14 cellular contexts compared by ENCODE assay signal in the genomic region with DNA sequence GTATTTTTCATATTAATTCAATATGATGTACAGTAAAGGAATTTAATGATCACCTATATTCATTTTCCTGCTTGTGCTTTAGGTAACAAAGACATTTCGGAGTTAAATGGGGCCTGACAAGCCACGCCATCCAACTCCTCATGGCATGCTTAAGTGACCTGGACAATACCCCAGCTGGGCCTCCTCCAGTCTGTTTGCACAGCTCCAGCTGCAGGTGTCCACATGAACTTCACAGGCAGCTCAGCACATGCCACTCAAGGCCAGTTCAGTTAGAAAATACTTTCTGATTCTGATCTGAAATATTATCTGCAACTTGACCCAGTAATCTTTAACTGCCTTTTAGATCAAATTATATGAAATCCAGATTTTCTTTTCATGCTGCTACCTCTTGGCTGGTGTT.
DNase-seq lines count a peak whose midpoint lies in the region; ATAC-seq and TF ChIP-seq lines count a peak whose summit lies in the region.
"Had no signal": no experiment of that assay in that cellular context is flagged by ENCODE, and none has a peak within 500 bp of the region (broad histone marks: within the 10 kb centered on the region; RNA-seq: fewer than 3 reads in every experiment).

No MANE protein-coding gene starts in this region.

- no peak for TF ChIP-seq CTCF in HEK293 (tag by site-specific recombination; IDR thresholded peaks at IDR 0.05)
- no peak for TF ChIP-seq CTCF in hepatocyte (IDR thresholded peaks at IDR 0.05; ENCODE audit: poor library complexity)
- no peak for TF ChIP-seq CTCF in progenitor cell of endocrine pancreas (IDR thresholded peaks at IDR 0.05; ENCODE audit: unreplicated experiment)
- no peak for TF ChIP-seq CTCF in nephron progenitor cell (IDR thresholded peaks at IDR 0.05)

- H3K9me3 ChIP-seq in HEK293 (ENCODE audit: control insufficient read depth, insufficient read depth, low read depth, low read length) (no peaks in the 10 kb centered on the region), hepatocyte (ENCODE audit: low read depth) (no peaks in the 10 kb centered on the region)

- H3K27me3 Mint-ChIP-seq in progenitor cell of endocrine pancreas, result no peaks in the 10 kb centered on the region
- H3K27me3 Mint-ChIP-seq in activated CD4-positive, alpha-beta T cell treated with anti-CD3 and anti-CD28 coated beads for 36 hours, result no peaks in the 10 kb centered on the region
- no peaks in the 10 kb centered on the region for H3K27me3 Mint-ChIP-seq in nephron progenitor cell (ENCODE audit: low read depth, poor library complexity)
- H3K27me3 Mint-ChIP-seq: activated CD4-positive, alpha-beta memory T cell treated with anti-CD3 and anti-CD28 coated beads for 36 hours; activated naive CD8-positive, alpha-beta T cell treated with anti-CD3 and anti-CD28 coated beads, Interleukin-2, amount 50 U/mL, for 24 hours; natural killer cell treated with Interleukin-12 subunit alpha and Interleukin-12 subunit beta and Interleukin-15 and Interleukin-18, amount 100 ng/mL, for 72 hours had no signal

- CTCF ChIA-PET in HEK293 (lab: Yijun Ruan, JAX), result interaction anchor here (0.6 to 1.8 kb wide), 12 partner anchors 11 to 986 kb away, joined by 3 to 7 read pairs (median 4); no protein-coding TSS in a partner anchor
- CTCF ChIA-PET in activated CD4-positive, alpha-beta T cell treated with anti-CD3 and anti-CD28 coated beads for 36 hours (lab: Charles Lee), result interaction anchor here (0.5 to 2.1 kb wide), 11 partner anchors 10 to 438 kb away, joined by 3 to 13 read pairs (median 5); no protein-coding TSS in a partner anchor

- no peaks in the 10 kb centered on the region for H3K79me2 ChIP-seq in hepatocyte

- H2AFZ ChIP-seq in hepatocyte, result no peak overlapping the region

- POLR2A ChIA-PET in HEK293 (lab: Yijun Ruan, JAX), result no interaction called here
- POLR2A ChIA-PET in activated CD4-positive, alpha-beta T cell treated with anti-CD3 and anti-CD28 coated beads for 36 hours (lab: Charles Lee), result no interaction called here

- peak; percentile 95 for DNase-seq in NCI-H187 treated with DMSO at 0.1 percent for 48 hours (lab: John Stamatoyannopoulos, UW)
- peak; percentile 60 for DNase-seq in NCI-H510A treated with DMSO at 0.1 percent for 48 hours (lab: John Stamatoyannopoulos, UW)
- DNase-seq in hepatocyte (ENCODE audit: low spot score), result peak; percentile 51
- DNase-seq in progenitor cell of endocrine pancreas (ENCODE audit: low spot score, unreplicated experiment), result no peak
- DNase-seq in activated CD4-positive, alpha-beta T cell treated with anti-CD3 and anti-CD28 coated beads for 36 hours, result no peak
- DNase-seq in nephron progenitor cell, result no peak
- DNase-seq: activated CD4-positive, alpha-beta memory T cell treated with anti-CD3 and anti-CD28 coated beads for 36 hours; activated naive CD8-positive, alpha-beta T cell treated with anti-CD3 and anti-CD28 coated beads, Interleukin-2, amount 50 U/mL, for 24 hours; NCI-H524 treated with DMSO at 0.1 percent for 48 hours; PC-3; Right ventricle myocardium superior had no signal

- ATAC-seq in activated CD4-positive, alpha-beta T cell treated with anti-CD3 and anti-CD28 coated beads for 36 hours, result no peak

- H3K9me3 Mint-ChIP-seq in progenitor cell of endocrine pancreas (ENCODE audit: low read depth) (no peaks in the 10 kb centered on the region), nephron progenitor cell (no peaks in the 10 kb centered on the region)
- no peaks in the 10 kb centered on the region for H3K9me3 Mint-ChIP-seq in activated CD4-positive, alpha-beta T cell treated with anti-CD3 and anti-CD28 coated beads for 36 hours (ENCODE audit: low read depth)
- H3K9me3 Mint-ChIP-seq: activated CD4-positive, alpha-beta memory T cell treated with anti-CD3 and anti-CD28 coated beads for 36 hours; activated naive CD8-positive, alpha-beta T cell treated with anti-CD3 and anti-CD28 coated beads, Interleukin-2, amount 50 U/mL, for 24 hours; natural killer cell treated with Interleukin-12 subunit alpha and Interleukin-12 subunit beta and Interleukin-15 and Interleukin-18, amount 100 ng/mL, for 72 hours had no signal

- H3K36me3 ChIP-seq in HEK293 (ENCODE audit: control insufficient read depth in 2 of 2, insufficient read depth in 1 of 2, low read length in 2 of 2), result peaks cover 0 to 3% of the 10 kb centered on the region in 2 experiments; a peak in 1 of 3 replicates
- H3K36me3 ChIP-seq in hepatocyte (replicated peaks; ENCODE audit: insufficient read depth, low read depth), result no peaks in the 10 kb centered on the region

- H3K27ac ChIP-seq in HEK293 (ENCODE audit: extremely low read depth, low read depth, low read length) (no peak overlapping the region), hepatocyte (no peak overlapping the region)
- H3K27ac ChIP-seq: C4-2B had no signal

- H3K4me3 ChIP-seq in HEK293 (ENCODE audit: low read depth, low read length), result no peak overlapping the region
- no peak overlapping the region for H3K4me3 ChIP-seq in hepatocyte

- WGBS in hepatocyte (ENCODE audit: low lambda C conversion rate, missing lambda C conversion rate), result 63% methylated on average over 2 of the region's 2 CpGs

- H3K27me3 ChIP-seq in hepatocyte, result no peaks in the 10 kb centered on the region

- no peak overlapping the region for H3K27ac Mint-ChIP-seq in progenitor cell of endocrine pancreas
- no peak overlapping the region for H3K27ac Mint-ChIP-seq in activated CD4-positive, alpha-beta T cell treated with anti-CD3 and anti-CD28 coated beads for 36 hours
- no peak overlapping the region for H3K27ac Mint-ChIP-seq in nephron progenitor cell
- H3K27ac Mint-ChIP-seq: activated CD4-positive, alpha-beta memory T cell treated with anti-CD3 and anti-CD28 coated beads for 36 hours; activated naive CD8-positive, alpha-beta T cell treated with anti-CD3 and anti-CD28 coated beads, Interleukin-2, amount 50 U/mL, for 24 hours had no signal

- H3K4me1 Mint-ChIP-seq in progenitor cell of endocrine pancreas (ENCODE audit: low read depth) (peaks cover 14% of the 10 kb centered on the region), nephron progenitor cell (peaks cover 57% of the 10 kb centered on the region)
- no peaks in the 10 kb centered on the region for H3K4me1 Mint-ChIP-seq in activated CD4-positive, alpha-beta T cell treated with anti-CD3 and anti-CD28 coated beads for 36 hours
- H3K4me1 Mint-ChIP-seq: activated naive CD8-positive, alpha-beta T cell treated with anti-CD3 and anti-CD28 coated beads, Interleukin-2, amount 50 U/mL, for 24 hours had no signal

- H3K36me3 Mint-ChIP-seq in progenitor cell of endocrine pancreas (ENCODE audit: insufficient read depth) (no peaks in the 10 kb centered on the region), nephron progenitor cell (ENCODE audit: low read depth) (no peaks in the 10 kb centered on the region)
- peaks cover 11% of the 10 kb centered on the region for H3K36me3 Mint-ChIP-seq in activated CD4-positive, alpha-beta T cell treated with anti-CD3 and anti-CD28 coated beads for 36 hours (ENCODE audit: low read depth)

- intact Hi-C loops in activated CD4-positive, alpha-beta T cell treated with anti-CD3 and anti-CD28 coated beads for 36 hours (cut with DNase I, micrococcal nuclease), result loop anchor here (2.0 to 5.0 kb wide), 4 partner anchors 170 to 425 kb away; no protein-coding TSS in a partner anchor

- H3K4me3 Mint-ChIP-seq in progenitor cell of endocrine pancreas (ENCODE audit: low read depth) (no peak overlapping the region), nephron progenitor cell (no peak overlapping the region)
- H3K4me3 Mint-ChIP-seq in activated CD4-positive, alpha-beta T cell treated with anti-CD3 and anti-CD28 coated beads for 36 hours, result no peak overlapping the region
- H3K4me3 Mint-ChIP-seq: activated CD4-positive, alpha-beta memory T cell treated with anti-CD3 and anti-CD28 coated beads for 36 hours; activated naive CD8-positive, alpha-beta T cell treated with anti-CD3 and anti-CD28 coated beads, Interleukin-2, amount 50 U/mL, for 24 hours; natural killer cell treated with Interleukin-12 subunit alpha and Interleukin-12 subunit beta and Interleukin-15 and Interleukin-18, amount 100 ng/mL, for 72 hours had no signal

- no peaks in the 10 kb centered on the region for H3K4me1 ChIP-seq in HEK293 (ENCODE audit: control insufficient read depth, insufficient read depth, low read length)
- peaks cover 10% of the 10 kb centered on the region for H3K4me1 ChIP-seq in hepatocyte (ENCODE audit: insufficient read depth)

- H3K4me2 ChIP-seq in hepatocyte, result no peak overlapping the region

- no peaks in the 10 kb centered on the region for H4K20me1 ChIP-seq in hepatocyte (ENCODE audit: insufficient read depth, poor library complexity, severe bottlenecking)

- no peaks in the 10 kb centered on the region for H3K9me2 ChIP-seq in hepatocyte (replicated peaks; ENCODE audit: insufficient read depth)

TF ChIP-seq in HEK293, 187 proteins besides CTCF, POLR2A, EP300 and RAD21:
- TF ChIP-seq, protein P1, sequence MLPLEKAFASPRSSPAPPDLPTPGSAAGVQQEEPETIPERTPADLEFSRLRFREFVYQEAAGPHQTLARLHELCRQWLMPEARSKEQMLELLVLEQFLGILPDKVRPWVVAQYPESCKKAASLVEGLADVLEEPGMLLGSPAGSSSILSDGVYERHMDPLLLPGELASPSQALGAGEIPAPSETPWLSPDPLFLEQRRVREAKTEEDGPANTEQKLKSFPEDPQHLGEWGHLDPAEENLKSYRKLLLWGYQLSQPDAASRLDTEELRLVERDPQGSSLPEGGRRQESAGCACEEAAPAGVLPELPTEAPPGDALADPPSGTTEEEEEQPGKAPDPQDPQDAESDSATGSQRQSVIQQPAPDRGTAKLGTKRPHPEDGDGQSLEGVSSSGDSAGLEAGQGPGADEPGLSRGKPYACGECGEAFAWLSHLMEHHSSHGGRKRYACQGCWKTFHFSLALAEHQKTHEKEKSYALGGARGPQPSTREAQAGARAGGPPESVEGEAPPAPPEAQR (tag by site-specific recombination; IDR thresholded peaks at IDR 0.05), result no peak
- no peak for TF ChIP-seq ZNF341 (tag by site-specific recombination; IDR thresholded peaks at IDR 0.05; ENCODE audit: low read depth)
- peak; percentile 33; the same call in 1 of the 2 replicates for TF ChIP-seq ZIC2 (tag by site-specific recombination; IDR thresholded peaks at IDR 0.05)
TF ChIP-seq in HEK293: peak in this region for 1.

Comparison
In these comparisons a context has a peak if more than half of its experiments do, and no peak if none do; other contexts are left out.
1. DNase-seq: peak in NCI-H187 treated with DMSO at 0.1 percent for 48 hours (single experiment), NCI-H510A treated with DMSO at 0.1 percent for 48 hours (single experiment) and hepatocyte (single experiment); none in progenitor cell of endocrine pancreas (single experiment), activated CD4-positive, alpha-beta T cell treated with anti-CD3 and anti-CD28 coated beads for 36 hours (single experiment) and nephron progenitor cell (single experiment).